ENCODE assay signal across 19 cellular contexts in the genomic region with DNA sequence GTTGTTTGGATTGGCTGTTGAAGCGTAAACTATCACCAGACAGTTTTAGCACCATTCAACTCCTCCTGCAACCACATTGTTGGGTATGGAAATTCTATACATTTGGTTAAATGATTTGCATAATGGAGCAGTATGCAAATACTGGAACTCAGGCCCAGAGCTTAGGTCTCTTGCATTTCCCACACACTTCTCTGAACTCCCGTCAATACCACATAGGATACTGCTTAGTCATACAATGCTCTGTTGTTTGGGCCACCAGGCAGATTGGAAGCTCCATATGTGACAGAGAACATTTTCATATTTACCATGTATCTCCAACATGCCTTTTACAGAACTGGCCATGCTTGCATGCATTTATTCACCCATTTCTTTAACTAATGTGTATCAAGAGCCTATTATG.
"Had no signal": no experiment of that assay in that cellular context is flagged by ENCODE, and none has a peak within 500 bp of the region (broad histone marks: within the 10 kb centered on the region; RNA-seq: fewer than 3 reads in every experiment).

No MANE protein-coding gene starts in this region.

- H3K4me1 ChIP-seq: esophagus muscularis mucosa, left ventricle myocardium inferior, pancreas, psoas muscle, right atrium auricular region, stomach, suprapubic skin, tibial nerve had no signal

- H3K27ac ChIP-seq: esophagus muscularis mucosa, left ventricle myocardium inferior, pancreas, psoas muscle, right atrium auricular region, stomach, suprapubic skin, tibial nerve, VCaP had no signal

- H3K27me3 Mint-ChIP-seq: effector memory CD8-positive, alpha-beta T cell had no signal

- H3K27ac Mint-ChIP-seq: activated naive CD4-positive, alpha-beta T cell treated with anti-CD3 and anti-CD28 coated beads, Interleukin-2, amount 50 U/mL, for 72 hours; mesothelial cell of epicardium; nephron; T-helper 2 cell treated with Interferon-gamma antibody and Interleukin-4, amounts not matched to agents 5 μg/mL and 100 μg/mL, for 36 hours had no signal

- H3K27me3 ChIP-seq: esophagus muscularis mucosa, hepatocyte, pancreas, right atrium auricular region, stomach, suprapubic skin, tibial nerve had no signal

- H3K4me3 ChIP-seq: esophagus muscularis mucosa, hepatocyte, left ventricle myocardium inferior, pancreas, psoas muscle, right atrium auricular region, stomach, suprapubic skin, tibial nerve had no signal

- ATAC-seq: activated CD4-positive, CD25-positive, alpha-beta regulatory T cell treated with anti-CD3 and anti-CD28 coated beads, Interleukin-2, amount 50 U/mL, for 24 hours; effector memory CD8-positive, alpha-beta T cell; pancreas; psoas muscle had no signal

- DNase-seq: central memory CD4-positive, alpha-beta T cell; effector memory CD8-positive, alpha-beta T cell; glutamatergic neuron; left ventricle myocardium inferior; pancreas; psoas muscle; stimulated activated CD4-positive, alpha-beta T cell treated with anti-CD3 and anti-CD28 coated beads, Interleukin-4, amount 100 ng/mL, for 24 hours; stomach had no signal

- H3K4me1 Mint-ChIP-seq: nephron had no signal

- H3K4me3 Mint-ChIP-seq: mesothelial cell of epicardium; nephron; T-helper 2 cell treated with Interferon-gamma antibody and Interleukin-4, amounts not matched to agents 5 μg/mL and 100 μg/mL, for 36 hours had no signal

- H3K36me3 ChIP-seq: esophagus muscularis mucosa, left ventricle myocardium inferior, pancreas, right atrium auricular region, stomach, suprapubic skin, tibial nerve had no signal

- H3K9me3 ChIP-seq: esophagus muscularis mucosa, left ventricle myocardium inferior, pancreas, right atrium auricular region, suprapubic skin had no signal
